In genomic region chr7:55431898-55432297, GRCh38 we compare ENCODE assay signal across 17 cellular contexts.
DNase-seq lines count a peak whose midpoint lies in the region; ATAC-seq and TF ChIP-seq lines count a peak whose summit lies in the region.
"Had no signal": no experiment of that assay in that cellular context is flagged by ENCODE, and none has a peak within 500 bp of the region (broad histone marks: within the 10 kb centered on the region; RNA-seq: fewer than 3 reads in every experiment).

No MANE protein-coding gene starts in this region.

- ATAC-seq in memory B cell (ENCODE audit: low read depth) (no peak), GM18517 (IDR thresholded peaks at IDR 0.05; ENCODE audit: unreplicated experiment) (no peak)
- ATAC-seq: HepG2 had no signal

- TF ChIP-seq CTCF in C4-2B (conservative IDR thresholded peaks at IDR 0.05) (no peak), VCaP (conservative IDR thresholded peaks at IDR 0.05) (no peak), spleen (IDR thresholded peaks at IDR 0.05 in 8 of 11, conservative IDR thresholded peaks at IDR 0.05 in 3 of 11) (no peak)

- H3K36me3 Mint-ChIP-seq in memory B cell, result no peaks in the 10 kb centered on the region

- 18 to 69% (median 57%) methylated on average over 2 of the region's 2 CpGs for WGBS in spleen, 5 donors

- H3K27ac ChIP-seq in C4-2B, result peak overlapping the region; percentile 83
- H3K27ac ChIP-seq in VCaP, result peak overlapping the region; percentile 89
- H3K27ac ChIP-seq in spleen, result no peak overlapping the region
- H3K27ac ChIP-seq: BLaER1 had no signal

- no peak overlapping the region for H3K4me3 Mint-ChIP-seq in memory B cell
- H3K4me3 Mint-ChIP-seq: CD4-positive, CD25-positive, alpha-beta regulatory T cell; HFFc6 had no signal

- no peaks in the 10 kb centered on the region for H3K27me3 ChIP-seq in spleen (replicated peaks in 1 of 7)
- H3K27me3 ChIP-seq: BLaER1 had no signal

- in situ Hi-C loops in KBM-7 (cut with MboI; ENCODE audit: low pct_unique_long_range_greater_than_20kb, low sequenced_read_pairs), result no loop called here

- no peak overlapping the region for H3K4me3 ChIP-seq in spleen
- H3K4me3 ChIP-seq: BLaER1 had no signal

- peak overlapping the region; percentile 53 for H3K27ac Mint-ChIP-seq in memory B cell
- H3K27ac Mint-ChIP-seq: HFFc6 had no signal

- DNase-seq in memory B cell (ENCODE audit: low spot score in 2 of 2), result no peak
- DNase-seq in renal cortical epithelial cell (ENCODE audit: low read depth), result peak; percentile 30
- DNase-seq in KBM-7, result no peak
- DNase-seq in NCI-H1436 (lab: John Stamatoyannopoulos, UW), result no peak
- DNase-seq in spleen, result no peak
- DNase-seq: 8988T; AML-193; CD4-positive, CD25-positive, alpha-beta regulatory T cell; DMS79; EL; HCEC 1CT; HFFc6 had no signal

- TF ChIP-seq POLR2A in spleen (IDR thresholded peaks at IDR 0.05), result no peak

- intact Hi-C loops in spleen (cut with DNase I; ENCODE audit: low total_unique reads), result loop anchor here (5.0 kb wide), 1 partner anchor 160 kb away; no protein-coding TSS in a partner anchor

- no peaks in the 10 kb centered on the region for H3K9me3 Mint-ChIP-seq in memory B cell
- H3K9me3 Mint-ChIP-seq: CD4-positive, CD25-positive, alpha-beta regulatory T cell; HFFc6 had no signal

- H3K4me1 ChIP-seq in spleen, result peaks cover 0 to 6% (median 0%) of the 10 kb centered on the region in 6 donors
- H3K4me1 ChIP-seq: BLaER1 had no signal

- H3K27me3 Mint-ChIP-seq in memory B cell, result no peaks in the 10 kb centered on the region
- H3K27me3 Mint-ChIP-seq: CD4-positive, CD25-positive, alpha-beta regulatory T cell had no signal

- no peaks in the 10 kb centered on the region for H3K4me1 Mint-ChIP-seq in memory B cell

- peaks cover 0 to 28% (median 4%) of the 10 kb centered on the region in 6 donors for H3K36me3 ChIP-seq in spleen

- no peaks in the 10 kb centered on the region for H3K9me3 ChIP-seq in spleen
- H3K9me3 ChIP-seq: BLaER1 had no signal

Comparison
In these comparisons a context has a peak if more than half of its experiments do, and no peak if none do; other contexts are left out.
1. H3K27ac ChIP-seq: peak in C4-2B (single experiment) and VCaP (single experiment); none in spleen (0 of 8).